ENCODE assay signal across 14 cellular contexts in genomic region chr3:172074578-172074977, GRCh38. TPM values are rescaled to one million over a fixed set of nuclear protein-coding genes. Genes with fewer than 3 reads are reported as not detected.
DNase-seq lines count a peak whose midpoint lies in the region; ATAC-seq and TF ChIP-seq lines count a peak whose summit lies in the region.
"Had no signal": no experiment of that assay in that cellular context is flagged by ENCODE, and none has a peak within 500 bp of the region (broad histone marks: within the 10 kb centered on the region; RNA-seq: fewer than 3 reads in every experiment).

No MANE protein-coding gene starts in this region.

- no peak for TF ChIP-seq POLR2A in vagina (IDR thresholded peaks at IDR 0.05)
- no peak for TF ChIP-seq POLR2A in Peyer's patch (IDR thresholded peaks at IDR 0.05)

- peaks cover 0 to 47% of the 10 kb centered on the region in 2 experiments for H3K36me3 ChIP-seq in mesenchymal stem cell (ENCODE audit: control insufficient read depth in 1 of 2, insufficient read depth in 2 of 2, low read depth in 1 of 2, low read length in 2 of 2)
- no peaks in the 10 kb centered on the region for H3K36me3 ChIP-seq in vagina
- no peaks in the 10 kb centered on the region for H3K36me3 ChIP-seq in Peyer's patch
- H3K36me3 ChIP-seq: ovary had no signal

- no peak for ATAC-seq in GM21381 (IDR thresholded peaks at IDR 0.05; ENCODE audit: unreplicated experiment)

- H4K91ac ChIP-seq in mesenchymal stem cell (ENCODE audit: low read length), result no peak overlapping the region

- H3K4me3 ChIP-seq in mesenchymal stem cell (ENCODE audit: insufficient read depth in 1 of 2, low read depth in 1 of 2, low read length in 2 of 2) (peak overlapping the region in 1 of 2 experiments; percentile 11), vagina (no peak overlapping the region), Peyer's patch (no peak overlapping the region)
- H3K4me3 ChIP-seq: ovary had no signal

- H3K9me3 ChIP-seq in mesenchymal stem cell (ENCODE audit: control insufficient read depth, low read length) (no peaks in the 10 kb centered on the region), vagina (no peaks in the 10 kb centered on the region), Peyer's patch (no peaks in the 10 kb centered on the region)
- H3K9me3 ChIP-seq: ovary had no signal

- H3K27me3 ChIP-seq in mesenchymal stem cell (ENCODE audit: control insufficient read depth in 1 of 2, insufficient read depth in 1 of 2, low read length in 2 of 2) (no peaks in the 10 kb centered on the region), vagina (no peaks in the 10 kb centered on the region), Peyer's patch (no peaks in the 10 kb centered on the region)
- H3K27me3 ChIP-seq: ovary had no signal

- H2BK12ac ChIP-seq in mesenchymal stem cell (ENCODE audit: low read length in 2 of 2), result no peak overlapping the region

- H2AFZ ChIP-seq in mesenchymal stem cell (ENCODE audit: low read depth, low read length), result no peak overlapping the region

- no peak overlapping the region for H2BK5ac ChIP-seq in mesenchymal stem cell (ENCODE audit: low read depth, low read length, poor library complexity, severe bottlenecking)

- no peak overlapping the region for H3K23ac ChIP-seq in mesenchymal stem cell (ENCODE audit: low read length in 2 of 2)

- H3K4me2 ChIP-seq in mesenchymal stem cell (ENCODE audit: low read length, poor library complexity, severe bottlenecking), result no peak overlapping the region

- WGBS in mesenchymal stem cell, result 46% methylated on average over 3 of the region's 4 CpGs

- no peak overlapping the region for H2BK120ac ChIP-seq in mesenchymal stem cell (ENCODE audit: low read depth, low read length)

- intact Hi-C loops in vagina (cut with DNase I), result no loop called here

- H2BK15ac ChIP-seq in mesenchymal stem cell (ENCODE audit: low read depth, poor library complexity, severe bottlenecking), result no peak overlapping the region

- no peak overlapping the region for H3K18ac ChIP-seq in mesenchymal stem cell (ENCODE audit: low read depth in 1 of 2, low read length in 2 of 2)

- H3K9ac ChIP-seq in mesenchymal stem cell (ENCODE audit: low read length), result peak overlapping the region; percentile 30

- H2AK5ac ChIP-seq in mesenchymal stem cell (ENCODE audit: low read length, severe bottlenecking), result no peak overlapping the region

- H3K4ac ChIP-seq in mesenchymal stem cell (ENCODE audit: low read depth in 1 of 2, low read length in 2 of 2), result no peak overlapping the region

- H3K27ac ChIP-seq in mesenchymal stem cell (ENCODE audit: low read length, poor library complexity, severe bottlenecking), result no peak overlapping the region
- peak overlapping the region; percentile 25 for H3K27ac ChIP-seq in vagina
- no peak overlapping the region for H3K27ac ChIP-seq in Peyer's patch
- H3K27ac ChIP-seq: ovary had no signal

- TF ChIP-seq CTCF in vagina (IDR thresholded peaks at IDR 0.05) (no peak), Peyer's patch (IDR thresholded peaks at IDR 0.05) (no peak)

- H3K4me1 ChIP-seq in mesenchymal stem cell (ENCODE audit: control insufficient read depth, insufficient read depth, low read depth, low read length), result peaks cover 1% of the 10 kb centered on the region
- peaks cover 43% of the 10 kb centered on the region for H3K4me1 ChIP-seq in vagina
- peaks cover 0 to 15% (median 2%) of the 10 kb centered on the region in 4 donors for H3K4me1 ChIP-seq in Peyer's patch

- no peak overlapping the region for H3K14ac ChIP-seq in mesenchymal stem cell (ENCODE audit: low read length in 2 of 2)

- H4K8ac ChIP-seq in mesenchymal stem cell (ENCODE audit: low read length), result no peak overlapping the region

- peak; percentile 100 for DNase-seq in NOMO-1 treated with DMSO at 0.1 percent for 48 hours (lab: John Stamatoyannopoulos, UW; ENCODE audit: unreplicated experiment)
- peak; percentile 62 to 63 for DNase-seq in dermis microvascular lymphatic vessel endothelial cell (ENCODE audit: low read depth in 2 of 2)
- DNase-seq in mesenchymal stem cell, result no peak
- DNase-seq in vagina (ENCODE audit: extremely low spot score in 2 of 2), result no peak
- no peak for DNase-seq in SK-N-DZ (ENCODE audit: low spot score)
- DNase-seq in Peyer's patch, result no peak
- DNase-seq: activated effector memory CD4-positive, alpha-beta T cell treated with Interleukin-2 at 50 U/mL for 16 hours; caudate nucleus; DMS153; NCI-H510A; ovary; stimulated activated CD4-positive, alpha-beta T cell treated with anti-CD3 and anti-CD28 coated beads, Interleukin-4, amount 100 ng/mL, for 1 hour; stimulated activated naive CD4-positive, alpha-beta T cell treated with Interleukin-2 at 50 U/mL for 16 hours had no signal

- no peaks in the 10 kb centered on the region for H3K79me1 ChIP-seq in mesenchymal stem cell (replicated peaks; ENCODE audit: low read length, poor library complexity, severe bottlenecking)

RNA-seq across cellular contexts. Expression of gene FNDC3B, which starts 35.2 kb away (rescaled TPM):
- total RNA-seq in dermis microvascular lymphatic vessel endothelial cell, result 71.8 and 101 TPM in 2 replicates
- 183 TPM for polyA plus RNA-seq in mesenchymal stem cell (2013, experiment 1 of 2)
- 178 TPM for polyA plus RNA-seq in mesenchymal stem cell (2013, experiment 2 of 2)
- total RNA-seq in vagina, result 68.5 TPM
- 6.7 and 7.4 TPM in 2 replicates for polyA plus RNA-seq in SK-N-DZ (2014; cell fraction: cytosol; rRNA removed)
- 6.4 and 8.8 TPM in 2 replicates for polyA plus RNA-seq in SK-N-DZ (2014; cell fraction: nucleus; rRNA removed)
- 10 to 100 TPM; 28.7 to 74.3 (median 54.6) TPM for total RNA-seq in Peyer's patch

Comparison
In these comparisons a context has a peak if more than half of its experiments do, and no peak if none do; other contexts are left out.
1. DNase-seq: peak in NOMO-1 treated with DMSO at 0.1 percent for 48 hours (single experiment) and dermis microvascular lymphatic vessel endothelial cell (2 of 2); none in mesenchymal stem cell (single experiment), vagina (0 of 2), SK-N-DZ (single experiment) and Peyer's patch (0 of 3).